24 cellular contexts compared by ENCODE assay signal in genomic region chr12:128940090-128940888, GRCh38.
A peak's percentile ranks its signal among the peaks of the same experiment; 100 is the strongest.
DNase-seq lines count a peak whose midpoint lies in the region; ATAC-seq and TF ChIP-seq lines count a peak whose summit lies in the region.
"Had no signal": no experiment of that assay in that cellular context is flagged by ENCODE, and none has a peak within 500 bp of the region (broad histone marks: within the 10 kb centered on the region; RNA-seq: fewer than 3 reads in every experiment).

No MANE protein-coding gene starts in this region.

- H3F3A ChIP-seq in GM23338 (replicated peaks; ENCODE audit: low read depth) = no peaks in the 10 kb centered on the region

- H3K9me3 Mint-ChIP-seq in GM23338 (peaks cover 87% of the 10 kb centered on the region), WTC11 (peaks cover 53% of the 10 kb centered on the region)

- H3K27me3 Mint-ChIP-seq in GM23338 (ENCODE audit: insufficient read depth, low read depth, poor library complexity) (peaks cover 3% of the 10 kb centered on the region), WTC11 (ENCODE audit: low read depth) (no peaks in the 10 kb centered on the region; the same call in 1 of the 2 replicates)
- H3K27me3 Mint-ChIP-seq: CD4-positive, alpha-beta memory T cell had no signal

- CTCF ChIA-PET in WTC11 (lab: Charles Lee) = interaction anchor here (0.8 kb wide), 1 partner anchor 458 kb away, joined by 3 read pairs; no protein-coding TSS in a partner anchor

- H3K4me3 Mint-ChIP-seq in GM23338 (no peak overlapping the region), WTC11 (no peak overlapping the region)
- H3K4me3 Mint-ChIP-seq: CD4-positive, alpha-beta memory T cell had no signal

- H3K36me3 Mint-ChIP-seq in GM23338 (ENCODE audit: low read depth) (peaks cover 9% of the 10 kb centered on the region; the same call in 2 of the 3 replicates), WTC11 (peaks cover 55% of the 10 kb centered on the region)
- H3K36me3 Mint-ChIP-seq: CD4-positive, alpha-beta memory T cell had no signal

- no peak overlapping the region for H3K27ac Mint-ChIP-seq in GM23338
- H3K27ac Mint-ChIP-seq in WTC11 = no peak overlapping the region
- H3K27ac Mint-ChIP-seq: CD4-positive, alpha-beta memory T cell had no signal

- peak overlapping the region; percentile 17 for H3K9ac ChIP-seq in NT2/D1 (ENCODE audit: insufficient read length, low read depth)

- POLR2A ChIA-PET in WTC11 (lab: Charles Lee) = no interaction called here

- no peaks in the 10 kb centered on the region for H3K79me2 ChIP-seq in GM23338 (replicated peaks; ENCODE audit: insufficient read depth)

- H4K20me1 ChIP-seq in GM23338 (replicated peaks; ENCODE audit: insufficient read depth) = no peaks in the 10 kb centered on the region

- no peaks in the 10 kb centered on the region for H3K9me3 ChIP-seq in NT2/D1 (ENCODE audit: insufficient read depth, low read length)
- H3K9me3 ChIP-seq: A549 had no signal

- H3K27ac ChIP-seq in GM23338 (ENCODE audit: low read depth) = no peak overlapping the region
- H3K27ac ChIP-seq: A549, HL-60, PC-9, SJSA1 had no signal

- peak; percentile 40; the same call in 2 of the 3 replicates for ATAC-seq in GM23338
- peak; percentile 83 for ATAC-seq in esophagus mucosa
- no peak for ATAC-seq in WTC11
- ATAC-seq in HG03095 (IDR thresholded peaks at IDR 0.05; ENCODE audit: unreplicated experiment) = no peak
- ATAC-seq: A549 had no signal

- intact Hi-C loops in posterior vena cava (cut with DNase I) = no loop called here

- no peak overlapping the region for H2AFZ ChIP-seq in GM23338
- H2AFZ ChIP-seq: PC-9 had no signal

- H3K4me3 ChIP-seq in GM23338 (no peak overlapping the region), NT2/D1 (ENCODE audit: insufficient read length, low read depth) (no peak overlapping the region)
- H3K4me3 ChIP-seq: A549, PC-9, SJSA1 had no signal

- TF ChIP-seq CTCF in GM23338 (conservative IDR thresholded peaks at IDR 0.05; ENCODE audit: low read depth in 2 of 2) (no peak), WTC11 (IDR thresholded peaks at IDR 0.05) (no peak)

- H3K4me1 ChIP-seq in GM23338 (ENCODE audit: insufficient read depth) (no peaks in the 10 kb centered on the region), NT2/D1 (ENCODE audit: insufficient read depth, insufficient read length) (peaks cover 2% of the 10 kb centered on the region)
- H3K4me1 ChIP-seq: A549, SJSA1 had no signal

- H3K36me3 ChIP-seq in GM23338 (ENCODE audit: insufficient read depth) = no peaks in the 10 kb centered on the region
- H3K36me3 ChIP-seq in NT2/D1 (ENCODE audit: insufficient read depth, insufficient read length, low read length) = no peaks in the 10 kb centered on the region
- H3K36me3 ChIP-seq: SJSA1 had no signal

- DNase-seq in GM23338 (ENCODE audit: low spot score) = peak; percentile 10
- peak; percentile 6 for DNase-seq in NT2/D1 (ENCODE audit: low read depth, low spot score)
- DNase-seq in posterior vena cava (ENCODE audit: low spot score) = peak; percentile 10
- no peak for DNase-seq in stimulated activated naive CD4-positive, alpha-beta T cell treated with Interleukin-2 at 50 U/mL for 16 hours (lab: John Stamatoyannopoulos, UW)
- no peak for DNase-seq in WTC11 (ENCODE audit: low spot score)
- DNase-seq: C1 segment of cervical spinal cord; CD4-positive, alpha-beta memory T cell; COR-L47; GOT3; NCI-H1092; NCI-H1436; NCI-H187; NCI-H2081 treated with DMSO at 0.1 percent for 48 hours; NCI-H2171 treated with DMSO at 0.1 percent for 48 hours; NCI-H524; NCI-H82; NK-92 treated with Interleukin-12 subunit alpha and Interleukin-12 subunit beta, amount 100 ng/mL, for 24 hours; PC-9; Right ventricle myocardium superior had no signal

- no peaks in the 10 kb centered on the region for H3K27me3 ChIP-seq in GM23338 (ENCODE audit: insufficient read depth)
- H3K27me3 ChIP-seq in NT2/D1 (ENCODE audit: insufficient read depth, insufficient read length) = no peaks in the 10 kb centered on the region
- H3K27me3 ChIP-seq: SJSA1 had no signal

- H3K4me1 Mint-ChIP-seq in GM23338 = peaks cover 6% of the 10 kb centered on the region
- no peaks in the 10 kb centered on the region for H3K4me1 Mint-ChIP-seq in WTC11
- H3K4me1 Mint-ChIP-seq: CD4-positive, alpha-beta memory T cell had no signal

- no peak overlapping the region for H3K4me2 ChIP-seq in GM23338
- H3K4me2 ChIP-seq: A549, PC-9 had no signal

- H3K9me2 ChIP-seq in GM23338 (ENCODE audit: insufficient read depth) = no peaks in the 10 kb centered on the region

TF ChIP-seq in GM23338, 12 proteins besides CTCF, POLR2A, EP300 and RAD21 (continues in another document):
- TF ChIP-seq, protein P1, sequence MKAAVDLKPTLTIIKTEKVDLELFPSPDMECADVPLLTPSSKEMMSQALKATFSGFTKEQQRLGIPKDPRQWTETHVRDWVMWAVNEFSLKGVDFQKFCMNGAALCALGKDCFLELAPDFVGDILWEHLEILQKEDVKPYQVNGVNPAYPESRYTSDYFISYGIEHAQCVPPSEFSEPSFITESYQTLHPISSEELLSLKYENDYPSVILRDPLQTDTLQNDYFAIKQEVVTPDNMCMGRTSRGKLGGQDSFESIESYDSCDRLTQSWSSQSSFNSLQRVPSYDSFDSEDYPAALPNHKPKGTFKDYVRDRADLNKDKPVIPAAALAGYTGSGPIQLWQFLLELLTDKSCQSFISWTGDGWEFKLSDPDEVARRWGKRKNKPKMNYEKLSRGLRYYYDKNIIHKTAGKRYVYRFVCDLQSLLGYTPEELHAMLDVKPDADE (IDR thresholded peaks at IDR 0.05) = no peak
- no peak for TF ChIP-seq CREB1 (CRISPR knock-in tag; IDR thresholded peaks at IDR 0.05; ENCODE audit: low read depth)
- no peak for TF ChIP-seq ZNF114 (CRISPR knock-in tag; IDR thresholded peaks at IDR 0.05)
- TF ChIP-seq NANOG (IDR thresholded peaks at IDR 0.05; ENCODE audit: borderline replicate concordance) = no peak
- no peak for TF ChIP-seq JUNB (IDR thresholded peaks at IDR 0.05; ENCODE audit: unreplicated experiment)
- TF ChIP-seq EZH2phosphoT487 (IDR thresholded peaks at IDR 0.05; ENCODE audit: unreplicated experiment) = no peak

TF ChIP-seq in WTC11, 78 proteins besides CTCF, POLR2A, EP300 and RAD21:
- TF ChIP-seq JUN (CRISPR knock-in tag; IDR thresholded peaks at IDR 0.05) = no peak
- TF ChIP-seq ESRRA (CRISPR knock-in tag; IDR thresholded peaks at IDR 0.05; ENCODE audit: borderline replicate concordance) = no peak
- TF ChIP-seq, protein P2, sequence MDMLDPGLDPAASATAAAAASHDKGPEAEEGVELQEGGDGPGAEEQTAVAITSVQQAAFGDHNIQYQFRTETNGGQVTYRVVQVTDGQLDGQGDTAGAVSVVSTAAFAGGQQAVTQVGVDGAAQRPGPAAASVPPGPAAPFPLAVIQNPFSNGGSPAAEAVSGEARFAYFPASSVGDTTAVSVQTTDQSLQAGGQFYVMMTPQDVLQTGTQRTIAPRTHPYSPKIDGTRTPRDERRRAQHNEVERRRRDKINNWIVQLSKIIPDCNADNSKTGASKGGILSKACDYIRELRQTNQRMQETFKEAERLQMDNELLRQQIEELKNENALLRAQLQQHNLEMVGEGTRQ (CRISPR knock-in tag; IDR thresholded peaks at IDR 0.05) = no peak
- TF ChIP-seq FOXK1 (CRISPR knock-in tag; IDR thresholded peaks at IDR 0.05) = no peak
- no peak for TF ChIP-seq NFATC4 (CRISPR knock-in tag; IDR thresholded peaks at IDR 0.05)
- no peak for TF ChIP-seq IRF2 (CRISPR knock-in tag; IDR thresholded peaks at IDR 0.05; ENCODE audit: borderline replicate concordance, low read depth)
- TF ChIP-seq, protein P3, sequence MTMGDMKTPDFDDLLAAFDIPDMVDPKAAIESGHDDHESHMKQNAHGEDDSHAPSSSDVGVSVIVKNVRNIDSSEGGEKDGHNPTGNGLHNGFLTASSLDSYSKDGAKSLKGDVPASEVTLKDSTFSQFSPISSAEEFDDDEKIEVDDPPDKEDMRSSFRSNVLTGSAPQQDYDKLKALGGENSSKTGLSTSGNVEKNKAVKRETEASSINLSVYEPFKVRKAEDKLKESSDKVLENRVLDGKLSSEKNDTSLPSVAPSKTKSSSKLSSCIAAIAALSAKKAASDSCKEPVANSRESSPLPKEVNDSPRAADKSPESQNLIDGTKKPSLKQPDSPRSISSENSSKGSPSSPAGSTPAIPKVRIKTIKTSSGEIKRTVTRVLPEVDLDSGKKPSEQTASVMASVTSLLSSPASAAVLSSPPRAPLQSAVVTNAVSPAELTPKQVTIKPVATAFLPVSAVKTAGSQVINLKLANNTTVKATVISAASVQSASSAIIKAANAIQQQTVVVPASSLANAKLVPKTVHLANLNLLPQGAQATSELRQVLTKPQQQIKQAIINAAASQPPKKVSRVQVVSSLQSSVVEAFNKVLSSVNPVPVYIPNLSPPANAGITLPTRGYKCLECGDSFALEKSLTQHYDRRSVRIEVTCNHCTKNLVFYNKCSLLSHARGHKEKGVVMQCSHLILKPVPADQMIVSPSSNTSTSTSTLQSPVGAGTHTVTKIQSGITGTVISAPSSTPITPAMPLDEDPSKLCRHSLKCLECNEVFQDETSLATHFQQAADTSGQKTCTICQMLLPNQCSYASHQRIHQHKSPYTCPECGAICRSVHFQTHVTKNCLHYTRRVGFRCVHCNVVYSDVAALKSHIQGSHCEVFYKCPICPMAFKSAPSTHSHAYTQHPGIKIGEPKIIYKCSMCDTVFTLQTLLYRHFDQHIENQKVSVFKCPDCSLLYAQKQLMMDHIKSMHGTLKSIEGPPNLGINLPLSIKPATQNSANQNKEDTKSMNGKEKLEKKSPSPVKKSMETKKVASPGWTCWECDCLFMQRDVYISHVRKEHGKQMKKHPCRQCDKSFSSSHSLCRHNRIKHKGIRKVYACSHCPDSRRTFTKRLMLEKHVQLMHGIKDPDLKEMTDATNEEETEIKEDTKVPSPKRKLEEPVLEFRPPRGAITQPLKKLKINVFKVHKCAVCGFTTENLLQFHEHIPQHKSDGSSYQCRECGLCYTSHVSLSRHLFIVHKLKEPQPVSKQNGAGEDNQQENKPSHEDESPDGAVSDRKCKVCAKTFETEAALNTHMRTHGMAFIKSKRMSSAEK (CRISPR knock-in tag; IDR thresholded peaks at IDR 0.05; ENCODE audit: borderline replicate concordance) = no peak
- no peak for TF ChIP-seq GABPB1 (CRISPR knock-in tag; IDR thresholded peaks at IDR 0.05)

Comparison
In these comparisons a context has a peak if more than half of its experiments do, and no peak if none do; other contexts are left out.
1. ATAC-seq: peak in GM23338 (single experiment) and esophagus mucosa (single experiment); none in WTC11 (single experiment) and HG03095 (single experiment).
2. DNase-seq: peak in GM23338 (single experiment), NT2/D1 (single experiment) and posterior vena cava (single experiment); none in stimulated activated naive CD4-positive, alpha-beta T cell treated with Interleukin-2 at 50 U/mL for 16 hours (single experiment) and WTC11 (single experiment).